8 cellular contexts compared by ENCODE assay signal in genomic region chr7:22823142-22823497, GRCh38. TPM values are rescaled to one million over a fixed set of nuclear protein-coding genes. Genes with fewer than 3 reads are reported as not detected.
DNase-seq lines count a peak whose midpoint lies in the region; ATAC-seq, FAIRE-seq and TF ChIP-seq lines count a peak whose summit lies in the region.

No MANE protein-coding gene starts in this region.

- peaks cover 5% of the 10 kb centered on the region; the same call in 1 of the 2 replicates for H4K20me1 ChIP-seq in PC-3 (ENCODE audit: low read length)

- TF ChIP-seq CTCF in PC-3 (conservative IDR thresholded peaks at IDR 0.05; ENCODE audit: low read depth, low read length) (no peak), esophagus squamous epithelium (IDR thresholded peaks at IDR 0.05) (no peak)

- peak; percentile 14 for ATAC-seq in GM19438 (IDR thresholded peaks at IDR 0.05; ENCODE audit: low read depth, unreplicated experiment)
- ATAC-seq in PC-3, result no peak; the same call in 1 of the 2 replicates
- ATAC-seq in GM21528 (IDR thresholded peaks at IDR 0.05; ENCODE audit: low FRiP score, unreplicated experiment), result no peak

- 0 out of 2 replicates have a peak, but pooled peaks cover 4% of the 10 kb centered on the region for H3K9me2 ChIP-seq in PC-3 (replicated peaks; ENCODE audit: low read length)

- DNase-seq in PC-3, result no peak
- no peak for DNase-seq in esophagus squamous epithelium (lab: John Stamatoyannopoulos, UW)
- no peak for DNase-seq in retina
- DNase-seq in RCC 7860 (ENCODE audit: low spot score), result no peak
- no peak for DNase-seq in NCI-H2171 (lab: John Stamatoyannopoulos, UW)

- H3F3A ChIP-seq in PC-3 (ENCODE audit: low read length, unreplicated experiment), result no peaks in the 10 kb centered on the region

- TF ChIP-seq POLR2A in esophagus squamous epithelium (IDR thresholded peaks at IDR 0.05), result no peak

- H3K4me1 ChIP-seq in PC-3 (ENCODE audit: insufficient read depth, low read length), result peaks cover 31% of the 10 kb centered on the region
- H3K4me1 ChIP-seq in esophagus squamous epithelium, result peaks cover 5 to 44% (median 14%) of the 10 kb centered on the region in 3 donors
- peaks cover 4% of the 10 kb centered on the region for H3K4me1 ChIP-seq in rectal smooth muscle tissue (ENCODE audit: control insufficient read depth, insufficient read depth, low read length)

- peak overlapping the region; percentile 97 for H3K4me2 ChIP-seq in PC-3 (ENCODE audit: low read length)

- H3K27ac ChIP-seq in PC-3 (ENCODE audit: low read length) (no peak overlapping the region; the same call in 1 of the 2 replicates), esophagus squamous epithelium (peak overlapping the region; percentile 80 to 91 (median 88)), rectal smooth muscle tissue (ENCODE audit: low read depth, low read length) (peak overlapping the region; percentile 62)

- H3K9ac ChIP-seq in PC-3 (ENCODE audit: low read length), result peak overlapping the region; percentile 95
- no peak overlapping the region for H3K9ac ChIP-seq in rectal smooth muscle tissue (ENCODE audit: low read length)

- H3K79me2 ChIP-seq in PC-3 (ENCODE audit: low read length), result peaks cover 42% of the 10 kb centered on the region

- POLR2A ChIA-PET in PC-3 (lab: Charles Lee; ENCODE audit: unreplicated experiment), result interaction anchor here (0.6 kb wide), 1 partner anchor 130 kb away, joined by 4 read pairs; no protein-coding TSS in a partner anchor

- peak overlapping the region; percentile 92 for H2AFZ ChIP-seq in PC-3 (ENCODE audit: low read length)

- H3K27me3 ChIP-seq in PC-3 (ENCODE audit: low read length), result no peaks in the 10 kb centered on the region
- H3K27me3 ChIP-seq in esophagus squamous epithelium, result peaks cover 0 to 12% (median 0%) of the 10 kb centered on the region in 4 donors
- no peaks in the 10 kb centered on the region for H3K27me3 ChIP-seq in rectal smooth muscle tissue (ENCODE audit: control insufficient read depth, insufficient read depth, low read length)

- BruUV-seq in PC-3 (replicated peaks; lab: Mats Ljungman, UMichigan), result TSS peak; percentile 92

- H3K9me3 ChIP-seq in PC-3 (ENCODE audit: low read length) (no peaks in the 10 kb centered on the region), esophagus squamous epithelium (no peaks in the 10 kb centered on the region)

- CTCF ChIA-PET in PC-3 (lab: Charles Lee), result no interaction called here

- H3K36me3 ChIP-seq in PC-3 (ENCODE audit: low read depth, low read length), result no peaks in the 10 kb centered on the region; the same call in 1 of the 2 replicates
- peaks cover 0 to 8% (median 0%) of the 10 kb centered on the region in 3 donors for H3K36me3 ChIP-seq in esophagus squamous epithelium
- no peaks in the 10 kb centered on the region for H3K36me3 ChIP-seq in rectal smooth muscle tissue (ENCODE audit: control insufficient read depth, insufficient read depth, low read length)

- 32 to 48% methylated on average over 3 of the region's 3 CpGs for WGBS in esophagus squamous epithelium, 2 donors

- intact Hi-C loops in PC-3 (cut with micrococcal nuclease) (loop anchor here (2.0 to 5.0 kb wide), 4 partner anchors 150 to 359 kb away; partner anchors contain the start of genes HYCC1 and NUP42), esophagus squamous epithelium (cut with DNase I) (no loop called here)

- H3K4me3 ChIP-seq in PC-3 (ENCODE audit: low read length) (peak overlapping the region; percentile 89), esophagus squamous epithelium (peak overlapping the region; percentile 70 to 88 (median 81)), rectal smooth muscle tissue (ENCODE audit: low read length) (peak overlapping the region; percentile 97)

- FAIRE-seq in RCC 7860 (lab: Jason Lieb, UNC), result no peak

RNA-seq across cellular contexts. Expression of gene TOMM7, which starts 0.5 kb away (rescaled TPM):
- total RNA-seq in PC-3 (2014; rRNA removed) (132 and 151 TPM in 2 replicates), esophagus squamous epithelium (100 to 1,000 TPM in 2 of 4 donors, 10 to 100 TPM in 2; 73.2 to 217 (median 126) TPM)
